In the genomic region with DNA sequence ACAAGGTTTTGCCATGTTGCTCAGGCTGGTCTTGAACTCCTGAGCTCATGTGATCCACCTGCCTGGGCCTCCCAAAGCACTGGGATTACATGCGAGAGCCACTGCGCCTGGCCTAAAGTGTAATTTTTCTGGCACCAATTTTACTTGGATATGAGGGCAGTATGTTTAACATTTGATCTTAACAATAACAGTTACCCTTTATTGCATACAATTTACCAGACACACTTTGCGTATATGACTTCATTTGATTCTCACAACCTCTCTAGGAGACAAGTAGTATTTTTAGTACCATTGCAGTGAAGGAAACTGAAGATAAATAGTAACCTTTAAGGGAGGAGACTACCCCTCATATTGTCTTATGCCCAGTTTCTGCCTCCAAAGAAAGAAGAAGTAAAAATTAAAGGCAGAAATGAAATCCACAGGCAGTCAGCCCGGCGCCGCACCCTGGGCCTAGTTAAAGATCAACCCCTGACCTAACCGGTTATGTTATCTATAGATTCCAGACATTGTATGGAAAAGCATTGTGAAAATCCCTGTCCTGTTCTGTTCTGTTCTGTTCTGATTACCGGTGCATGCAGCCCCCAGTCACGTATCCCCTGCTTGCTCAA, we compare ENCODE assay signal across 9 cellular contexts. TPM values are rescaled to one million over a fixed set of nuclear protein-coding genes. Genes with fewer than 3 reads are reported as not detected.
"Had no signal": no experiment of that assay in that cellular context is flagged by ENCODE, and none has a peak within 500 bp of the region (broad histone marks: within the 10 kb centered on the region; RNA-seq: fewer than 3 reads in every experiment).

No MANE protein-coding gene starts in this region.

RNA-seq across cellular contexts. Expression of gene CYP26A1, which starts 54.0 kb away (rescaled TPM):
- total RNA-seq: activated CD4-positive, alpha-beta memory T cell treated with anti-CD3 and anti-CD28 coated beads, Interleukin-2, amount 10 ng/mL, durations not matched to agents 7 days and 5 days; activated CD4-positive, alpha-beta T cell treated with anti-CD3 and anti-CD28 coated beads, Interleukin-2, amount 10 ng/mL, durations not matched to agents 7 days and 5 days; activated T-cell treated with anti-CD3 and anti-CD28 coated beads, Interleukin-2, amount 50 U/mL, for 72 hours; ascending aorta; esophagus muscularis mucosa; foreskin keratinocyte; gastrocnemius medialis; T-cell; T-helper 2 cell treated with Interferon-gamma antibody and Interleukin-4, amounts not matched to agents 100 ng/mL and 5 ng/mL, for 36 hours had no signal
- polyA plus RNA-seq: foreskin keratinocyte had no signal
